ENCODE assay signal across 1 cellular context in the genomic region with DNA sequence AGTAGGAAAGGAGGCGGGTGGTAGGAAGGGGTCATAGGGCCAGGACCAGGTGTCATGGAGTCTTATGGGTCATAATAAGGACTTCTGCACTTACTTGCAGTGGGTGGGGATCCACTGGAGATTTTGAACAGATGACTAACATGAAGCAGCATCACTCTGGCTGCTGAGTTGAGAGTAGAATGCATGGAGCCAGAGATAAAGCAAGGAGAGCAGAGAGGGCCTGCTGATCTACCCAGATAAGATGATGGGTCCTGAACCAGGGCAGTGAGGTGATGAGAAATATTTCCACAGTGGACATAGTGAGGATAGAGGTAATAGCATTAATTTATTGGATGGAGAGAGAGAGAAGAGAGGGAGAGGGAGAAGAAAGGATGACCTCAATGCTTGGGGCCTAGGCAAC.
TF ChIP-seq lines count a peak whose summit lies in the region.

No MANE protein-coding gene starts in this region.

TF ChIP-seq in K562, 482 proteins besides CTCF, POLR2A, EP300 and RAD21 (continued from another document):
- TF ChIP-seq, protein P1, sequence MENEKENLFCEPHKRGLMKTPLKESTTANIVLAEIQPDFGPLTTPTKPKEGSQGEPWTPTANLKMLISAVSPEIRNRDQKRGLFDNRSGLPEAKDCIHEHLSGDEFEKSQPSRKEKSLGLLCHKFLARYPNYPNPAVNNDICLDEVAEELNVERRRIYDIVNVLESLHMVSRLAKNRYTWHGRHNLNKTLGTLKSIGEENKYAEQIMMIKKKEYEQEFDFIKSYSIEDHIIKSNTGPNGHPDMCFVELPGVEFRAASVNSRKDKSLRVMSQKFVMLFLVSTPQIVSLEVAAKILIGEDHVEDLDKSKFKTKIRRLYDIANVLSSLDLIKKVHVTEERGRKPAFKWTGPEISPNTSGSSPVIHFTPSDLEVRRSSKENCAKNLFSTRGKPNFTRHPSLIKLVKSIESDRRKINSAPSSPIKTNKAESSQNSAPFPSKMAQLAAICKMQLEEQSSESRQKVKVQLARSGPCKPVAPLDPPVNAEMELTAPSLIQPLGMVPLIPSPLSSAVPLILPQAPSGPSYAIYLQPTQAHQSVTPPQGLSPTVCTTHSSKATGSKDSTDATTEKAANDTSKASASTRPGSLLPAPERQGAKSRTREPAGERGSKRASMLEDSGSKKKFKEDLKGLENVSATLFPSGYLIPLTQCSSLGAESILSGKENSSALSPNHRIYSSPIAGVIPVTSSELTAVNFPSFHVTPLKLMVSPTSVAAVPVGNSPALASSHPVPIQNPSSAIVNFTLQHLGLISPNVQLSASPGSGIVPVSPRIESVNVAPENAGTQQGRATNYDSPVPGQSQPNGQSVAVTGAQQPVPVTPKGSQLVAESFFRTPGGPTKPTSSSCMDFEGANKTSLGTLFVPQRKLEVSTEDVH (IDR thresholded peaks at IDR 0.05; ENCODE audit: low read depth, partially characterized antibody), result no peak
- peak; percentile 55; the same call in 1 of the 2 replicates for TF ChIP-seq TAL1 (IDR thresholded peaks at IDR 0.05)
- no peak for TF ChIP-seq FOXP1 (CRISPR knock-in tag; IDR thresholded peaks at IDR 0.05)
- peak; percentile 47; the same call in 1 of the 2 replicates for TF ChIP-seq CTBP1 (IDR thresholded peaks at IDR 0.05; ENCODE audit: borderline replicate concordance)
- TF ChIP-seq ZNF23 (CRISPR knock-in tag; IDR thresholded peaks at IDR 0.05), result no peak
- TF ChIP-seq DMBX1 (CRISPR knock-in tag; IDR thresholded peaks at IDR 0.05; ENCODE audit: borderline replicate concordance), result peak; percentile 21; the same call in 1 of the 2 replicates
- TF ChIP-seq KDM1A (IDR thresholded peaks at IDR 0.05), result 0 out of 4 replicates have a peak, but pooled peaks of 1 of the 2 experiments have one; percentile 29
- no peak for TF ChIP-seq JUND (IDR thresholded peaks at IDR 0.05; ENCODE audit: borderline replicate concordance, low read depth, low read length)
- TF ChIP-seq JUND (tag; IDR thresholded peaks at IDR 0.05; ENCODE audit: borderline replicate concordance, low read depth, low read length), result peak; percentile 34; the same call in 1 of the 3 replicates
- TF ChIP-seq CBFA2T3 (IDR thresholded peaks at IDR 0.05), result peak; percentile 77
- TF ChIP-seq NCOR1 (IDR thresholded peaks at IDR 0.05), result peak; percentile 24; the same call in 1 of the 2 replicates
- TF ChIP-seq TEAD4 (IDR thresholded peaks at IDR 0.05; ENCODE audit: low read length), result peak; percentile 52
- TF ChIP-seq TEAD4 (CRISPR knock-in tag; IDR thresholded peaks at IDR 0.05; ENCODE audit: borderline replicate concordance), result no peak
